ENCODE assay signal across 12 cellular contexts in genomic region chr6:90121982-90122381, GRCh38.
A peak's percentile ranks its signal among the peaks of the same experiment; 100 is the strongest.
DNase-seq lines count a peak whose midpoint lies in the region; ATAC-seq and TF ChIP-seq lines count a peak whose summit lies in the region.
"Had no signal": no experiment of that assay in that cellular context is flagged by ENCODE, and none has a peak within 500 bp of the region (broad histone marks: within the 10 kb centered on the region; RNA-seq: fewer than 3 reads in every experiment).

No MANE protein-coding gene starts in this region.

- H2AFZ ChIP-seq in neuronal stem cell (ENCODE audit: low read length) = no peak overlapping the region

- H2BK12ac ChIP-seq in neuronal stem cell (ENCODE audit: low read length) = no peak overlapping the region

- no peak overlapping the region for H3K4ac ChIP-seq in neuronal stem cell (ENCODE audit: low read length)

- H3K36me3 ChIP-seq in neuronal stem cell (replicated peaks in 1 of 2; ENCODE audit: control insufficient read depth in 2 of 2, insufficient read depth in 2 of 2, low read length in 2 of 2) = no peaks in the 10 kb centered on the region
- H3K36me3 ChIP-seq in WERI-Rb-1 = no peaks in the 10 kb centered on the region

- no peak for TF ChIP-seq CTCF in WERI-Rb-1 (IDR thresholded peaks at IDR 0.05; ENCODE audit: low read depth, low read length)

- no peak overlapping the region for H4K8ac ChIP-seq in neuronal stem cell (ENCODE audit: low read depth, low read length)

- no peak overlapping the region for H2BK5ac ChIP-seq in neuronal stem cell (ENCODE audit: low read length)

- H2AK5ac ChIP-seq in neuronal stem cell (ENCODE audit: low read depth, low read length) = no peak overlapping the region

- H3K79me1 ChIP-seq in neuronal stem cell (ENCODE audit: low read depth, low read length) = no peaks in the 10 kb centered on the region

- H3K23ac ChIP-seq in neuronal stem cell (ENCODE audit: low read depth, low read length, poor library complexity) = no peak overlapping the region

- H3K9me3 ChIP-seq in neuronal stem cell (replicated peaks in 1 of 2; ENCODE audit: control insufficient read depth in 2 of 2, insufficient read depth in 1 of 2, low read depth in 1 of 2, low read length in 2 of 2) (no peaks in the 10 kb centered on the region), WERI-Rb-1 (ENCODE audit: severe bottlenecking) (no peaks in the 10 kb centered on the region)
- H3K9me3 ChIP-seq: SK-N-SH had no signal

- H3K27me3 ChIP-seq in neuronal stem cell (ENCODE audit: control insufficient read depth in 3 of 3, insufficient read depth in 3 of 3, low read depth in 1 of 3, low read length in 3 of 3) (no peaks in the 10 kb centered on the region), WERI-Rb-1 (ENCODE audit: insufficient read depth, low read depth, severe bottlenecking) (no peaks in the 10 kb centered on the region)

- intact Hi-C loops in activated naive CD4-positive, alpha-beta T cell treated with anti-CD3 and anti-CD28 coated beads for 36 hours (cut with micrococcal nuclease) = loop anchor here (1.0 kb wide), 5 partner anchors 11 to 127 kb away; no protein-coding TSS in a partner anchor

- H3K9ac ChIP-seq in neuronal stem cell (ENCODE audit: low read depth, low read length, poor library complexity) = no peak overlapping the region
- H3K9ac ChIP-seq: SK-N-SH had no signal

- no peak overlapping the region for H2BK15ac ChIP-seq in neuronal stem cell (ENCODE audit: low read length)

- no peak overlapping the region for H3K4me3 ChIP-seq in neuronal stem cell (ENCODE audit: low read length in 2 of 2)
- H3K4me3 ChIP-seq in WERI-Rb-1 (ENCODE audit: low read depth, low read length) = no peak overlapping the region

- H3K27ac ChIP-seq in neuronal stem cell (replicated peaks; ENCODE audit: low read length) (no peak overlapping the region), WERI-Rb-1 (no peak overlapping the region)

- H3K36me3 Mint-ChIP-seq in activated naive CD4-positive, alpha-beta T cell treated with anti-CD3 and anti-CD28 coated beads for 36 hours (ENCODE audit: low read depth) = peaks cover 32% of the 10 kb centered on the region
- H3K36me3 Mint-ChIP-seq in activated naive CD4-positive, alpha-beta T cell treated with anti-CD3 and anti-CD28 coated beads, Interleukin-2, amount 10 ng/mL, durations not matched to agents 7 days and 5 days = peaks cover 45% of the 10 kb centered on the region
- peaks cover 60% of the 10 kb centered on the region for H3K36me3 Mint-ChIP-seq in activated naive CD8-positive, alpha-beta T cell treated with anti-CD3 and anti-CD28 coated beads, Interleukin-2, amount 50 U/mL, for 24 hours (ENCODE audit: low read depth)
- H3K36me3 Mint-ChIP-seq in stimulated activated naive B cell treated with anti-CD40 and anti-IgM and Interleukin-4, amounts not matched to agents 10 μg/mL and 1 μg/mL and 100 μg/mL, for 72 hours = peaks cover 20 to 36% of the 10 kb centered on the region in 2 donors

- H3K27me3 Mint-ChIP-seq in activated naive CD4-positive, alpha-beta T cell treated with anti-CD3 and anti-CD28 coated beads for 36 hours (ENCODE audit: low read depth) = no peaks in the 10 kb centered on the region
- no peaks in the 10 kb centered on the region for H3K27me3 Mint-ChIP-seq in activated naive CD4-positive, alpha-beta T cell treated with anti-CD3 and anti-CD28 coated beads, Interleukin-2, amount 10 ng/mL, durations not matched to agents 7 days and 5 days
- no peaks in the 10 kb centered on the region for H3K27me3 Mint-ChIP-seq in activated naive CD8-positive, alpha-beta T cell treated with anti-CD3 and anti-CD28 coated beads, Interleukin-2, amount 50 U/mL, for 24 hours
- H3K27me3 Mint-ChIP-seq in stimulated activated naive B cell treated with anti-CD40 and anti-IgM and Interleukin-4, amounts not matched to agents 10 μg/mL and 1 μg/mL and 100 μg/mL, for 72 hours = no peaks in the 10 kb centered on the region

- H2BK120ac ChIP-seq in neuronal stem cell (ENCODE audit: low read depth, low read length) = no peak overlapping the region

- H3K4me3 Mint-ChIP-seq in activated naive CD4-positive, alpha-beta T cell treated with anti-CD3 and anti-CD28 coated beads for 36 hours = no peak overlapping the region
- no peak overlapping the region for H3K4me3 Mint-ChIP-seq in activated naive CD4-positive, alpha-beta T cell treated with anti-CD3 and anti-CD28 coated beads, Interleukin-2, amount 10 ng/mL, durations not matched to agents 7 days and 5 days
- H3K4me3 Mint-ChIP-seq in activated naive CD8-positive, alpha-beta T cell treated with anti-CD3 and anti-CD28 coated beads, Interleukin-2, amount 50 U/mL, for 24 hours = peak overlapping the region; percentile 35
- peak overlapping the region; percentile 48 to 50 for H3K4me3 Mint-ChIP-seq in stimulated activated naive B cell treated with anti-CD40 and anti-IgM and Interleukin-4, amounts not matched to agents 10 μg/mL and 1 μg/mL and 100 μg/mL, for 72 hours

- H3K4me1 ChIP-seq in neuronal stem cell (ENCODE audit: control insufficient read depth in 2 of 2, insufficient read depth in 1 of 2, low read depth in 1 of 2, low read length in 2 of 2) = peaks cover 0 to 7% of the 10 kb centered on the region in 2 donors

- CTCF ChIA-PET in activated naive CD4-positive, alpha-beta T cell treated with anti-CD3 and anti-CD28 coated beads for 36 hours (lab: Charles Lee) = interaction anchor here (4.8 kb wide), 1 partner anchor 12 kb away, joined by 27 read pairs; no protein-coding TSS in a partner anchor
- CTCF ChIA-PET in activated naive CD4-positive, alpha-beta T cell treated with anti-CD3 and anti-CD28 coated beads, Interleukin-2, amount 10 ng/mL, durations not matched to agents 7 days and 5 days (lab: Charles Lee) = no interaction called here

- H3K27ac Mint-ChIP-seq in activated naive CD4-positive, alpha-beta T cell treated with anti-CD3 and anti-CD28 coated beads for 36 hours = peak overlapping the region; percentile 88
- no peak overlapping the region for H3K27ac Mint-ChIP-seq in activated naive CD4-positive, alpha-beta T cell treated with anti-CD3 and anti-CD28 coated beads, Interleukin-2, amount 10 ng/mL, durations not matched to agents 7 days and 5 days
- H3K27ac Mint-ChIP-seq in activated naive CD8-positive, alpha-beta T cell treated with anti-CD3 and anti-CD28 coated beads, Interleukin-2, amount 50 U/mL, for 24 hours = peak overlapping the region; percentile 89
- H3K27ac Mint-ChIP-seq in stimulated activated naive B cell treated with anti-CD40 and anti-IgM and Interleukin-4, amounts not matched to agents 10 μg/mL and 1 μg/mL and 100 μg/mL, for 72 hours = peak overlapping the region; percentile 90

- H3K4me2 ChIP-seq in neuronal stem cell (ENCODE audit: insufficient read depth, low read length, poor library complexity, severe bottlenecking) = no peak overlapping the region
- H3K4me2 ChIP-seq: SK-N-SH had no signal

- peaks cover 7% of the 10 kb centered on the region for H3K9me3 Mint-ChIP-seq in activated naive CD4-positive, alpha-beta T cell treated with anti-CD3 and anti-CD28 coated beads for 36 hours
- H3K9me3 Mint-ChIP-seq in activated naive CD4-positive, alpha-beta T cell treated with anti-CD3 and anti-CD28 coated beads, Interleukin-2, amount 10 ng/mL, durations not matched to agents 7 days and 5 days = peaks cover 4% of the 10 kb centered on the region
- H3K9me3 Mint-ChIP-seq in activated naive CD8-positive, alpha-beta T cell treated with anti-CD3 and anti-CD28 coated beads, Interleukin-2, amount 50 U/mL, for 24 hours = peaks cover 8% of the 10 kb centered on the region
- H3K9me3 Mint-ChIP-seq in stimulated activated naive B cell treated with anti-CD40 and anti-IgM and Interleukin-4, amounts not matched to agents 10 μg/mL and 1 μg/mL and 100 μg/mL, for 72 hours = peaks cover 3 to 12% of the 10 kb centered on the region in 2 donors

- ATAC-seq in HG03039 (IDR thresholded peaks at IDR 0.05; ENCODE audit: unreplicated experiment) (peak; percentile 82), HG03108 (IDR thresholded peaks at IDR 0.05; ENCODE audit: unreplicated experiment) (no peak)
- ATAC-seq in activated naive CD8-positive, alpha-beta T cell treated with anti-CD3 and anti-CD28 coated beads, Interleukin-2, amount 50 U/mL, for 24 hours = peak; percentile 93
- ATAC-seq in stimulated activated naive B cell treated with anti-CD40 and anti-IgM and Interleukin-4, amounts not matched to agents 10 μg/mL and 1 μg/mL and 100 μg/mL, for 72 hours (replicated peaks) = peak; percentile 98 to 99

- WGBS in neuronal stem cell (ENCODE audit: extremely low coverage in 2 of 2, insufficient read length in 2 of 2, insufficient replicate concordance in 1 of 2), 2 donors = no CpG with 5 or more reads among the region's 4 CpGs

- H3K4me1 Mint-ChIP-seq in activated naive CD4-positive, alpha-beta T cell treated with anti-CD3 and anti-CD28 coated beads for 36 hours (ENCODE audit: low read depth) = peaks cover 89% of the 10 kb centered on the region
- peaks cover 65% of the 10 kb centered on the region for H3K4me1 Mint-ChIP-seq in activated naive CD4-positive, alpha-beta T cell treated with anti-CD3 and anti-CD28 coated beads, Interleukin-2, amount 10 ng/mL, durations not matched to agents 7 days and 5 days
- H3K4me1 Mint-ChIP-seq in activated naive CD8-positive, alpha-beta T cell treated with anti-CD3 and anti-CD28 coated beads, Interleukin-2, amount 50 U/mL, for 24 hours = peaks cover 87% of the 10 kb centered on the region
- H3K4me1 Mint-ChIP-seq in stimulated activated naive B cell treated with anti-CD40 and anti-IgM and Interleukin-4, amounts not matched to agents 10 μg/mL and 1 μg/mL and 100 μg/mL, for 72 hours = peaks cover 50 to 77% of the 10 kb centered on the region in 2 donors

- H3K14ac ChIP-seq in neuronal stem cell (ENCODE audit: low read length) = no peak overlapping the region

- no peak overlapping the region for H4K91ac ChIP-seq in neuronal stem cell (ENCODE audit: low read depth, low read length, poor library complexity)

- no peak overlapping the region for H3K18ac ChIP-seq in neuronal stem cell (ENCODE audit: low read length)

- peak; percentile 82 for DNase-seq in activated naive CD4-positive, alpha-beta T cell treated with anti-CD3 and anti-CD28 coated beads for 36 hours
- DNase-seq in activated naive CD4-positive, alpha-beta T cell treated with anti-CD3 and anti-CD28 coated beads, Interleukin-2, amount 10 ng/mL, durations not matched to agents 7 days and 5 days = no peak
- peak; percentile 54 for DNase-seq in activated naive CD8-positive, alpha-beta T cell treated with anti-CD3 and anti-CD28 coated beads, Interleukin-2, amount 50 U/mL, for 24 hours
- DNase-seq in stimulated activated naive B cell treated with anti-CD40 and anti-IgM and Interleukin-4, amounts not matched to agents 10 μg/mL and 1 μg/mL and 100 μg/mL, for 72 hours = peak; percentile 88
- DNase-seq in neuronal stem cell (ENCODE audit: low spot score) = no peak
- DNase-seq in WERI-Rb-1 = no peak
- DNase-seq: hippocampal formation, Kasumi-1, NCI-H446 treated with DMSO at 0.1 percent for 48 hours, SK-N-SH had no signal

Comparison
In these comparisons a context has a peak if more than half of its experiments do, and no peak if none do; other contexts are left out.
1. DNase-seq: peak in activated naive CD4-positive, alpha-beta T cell treated with anti-CD3 and anti-CD28 coated beads for 36 hours (single experiment), activated naive CD8-positive, alpha-beta T cell treated with anti-CD3 and anti-CD28 coated beads, Interleukin-2, amount 50 U/mL, for 24 hours (single experiment) and stimulated activated naive B cell treated with anti-CD40 and anti-IgM and Interleukin-4, amounts not matched to agents 10 μg/mL and 1 μg/mL and 100 μg/mL, for 72 hours (single experiment); none in activated naive CD4-positive, alpha-beta T cell treated with anti-CD3 and anti-CD28 coated beads, Interleukin-2, amount 10 ng/mL, durations not matched to agents 7 days and 5 days (single experiment), neuronal stem cell (single experiment) and WERI-Rb-1 (single experiment).
2. H3K4me3 Mint-ChIP-seq: peak in activated naive CD8-positive, alpha-beta T cell treated with anti-CD3 and anti-CD28 coated beads, Interleukin-2, amount 50 U/mL, for 24 hours (single experiment) and stimulated activated naive B cell treated with anti-CD40 and anti-IgM and Interleukin-4, amounts not matched to agents 10 μg/mL and 1 μg/mL and 100 μg/mL, for 72 hours (2 of 2); none in activated naive CD4-positive, alpha-beta T cell treated with anti-CD3 and anti-CD28 coated beads for 36 hours (single experiment) and activated naive CD4-positive, alpha-beta T cell treated with anti-CD3 and anti-CD28 coated beads, Interleukin-2, amount 10 ng/mL, durations not matched to agents 7 days and 5 days (single experiment).